In genomic region chr13:99542788-99543406, GRCh38 we compare ENCODE assay signal across 8 cellular contexts. TPM values are rescaled to one million over a fixed set of nuclear protein-coding genes. Genes with fewer than 3 reads are reported as not detected.
DNase-seq lines count a peak whose midpoint lies in the region; ATAC-seq and TF ChIP-seq lines count a peak whose summit lies in the region.

No MANE protein-coding gene starts in this region.

- ATAC-seq in GM19328 (IDR thresholded peaks at IDR 0.05; ENCODE audit: unreplicated experiment) (peak; percentile 99), HG03175 (IDR thresholded peaks at IDR 0.05; ENCODE audit: unreplicated experiment) (peak; percentile 99)
- ATAC-seq in activated naive CD4-positive, alpha-beta T cell treated with anti-CD3 and anti-CD28 coated beads, Interleukin-2, amount 50 U/mL, for 72 hours = peak; percentile 98 to 99
- ATAC-seq in stimulated activated naive CD8-positive, alpha-beta T cell treated with anti-CD3 and anti-CD28 coated beads, Interleukin-15, Interleukin-2, amounts not matched to agents 100 U/mL and 50 U/mL, for 24 hours = peak; percentile 93

- TF ChIP-seq CTCF in CD14-positive monocyte (IDR thresholded peaks at IDR 0.05) = no peak

- H3K4me1 Mint-ChIP-seq in CD14-positive monocyte = peaks cover 14% of the 10 kb centered on the region

- peak overlapping the region in 5 of 7 donors; percentile 32 to 72 (median 55) for H3K27ac Mint-ChIP-seq in CD14-positive monocyte
- peak overlapping the region; percentile 47 to 55 for H3K27ac Mint-ChIP-seq in activated naive CD4-positive, alpha-beta T cell treated with anti-CD3 and anti-CD28 coated beads, Interleukin-2, amount 50 U/mL, for 72 hours

- intact Hi-C loops in CD14-positive monocyte (cut with micrococcal nuclease) = no loop called here

- peaks cover 0 to 2% (median 0%) of the 10 kb centered on the region in 3 donors for H3K27me3 Mint-ChIP-seq in CD14-positive monocyte (ENCODE audit: low read depth in 3 of 3)

- peaks cover 76 to 92% of the 10 kb centered on the region in 2 donors for H3K36me3 Mint-ChIP-seq in CD14-positive monocyte
- peaks cover 14 to 44% of the 10 kb centered on the region in 2 donors for H3K36me3 Mint-ChIP-seq in activated naive CD4-positive, alpha-beta T cell treated with anti-CD3 and anti-CD28 coated beads, Interleukin-2, amount 50 U/mL, for 72 hours

- peak; percentile 43 for DNase-seq in CD14-positive monocyte (ENCODE audit: low spot score)
- DNase-seq in activated naive CD4-positive, alpha-beta T cell treated with anti-CD3 and anti-CD28 coated beads, Interleukin-2, amount 50 U/mL, for 72 hours (ENCODE audit: low spot score in 2 of 2) = peak in 1 of 2 donors; percentile 65
- DNase-seq in stimulated activated naive CD8-positive, alpha-beta T cell treated with anti-CD3 and anti-CD28 coated beads, Interleukin-15, Interleukin-2, amounts not matched to agents 100 U/mL and 50 U/mL, for 24 hours = peak; percentile 37
- DNase-seq in SW 1271 (lab: John Stamatoyannopoulos, UW) = no peak
- no peak for DNase-seq in D341Med (ENCODE audit: low spot score)
- no peak for DNase-seq in NCI-H526 treated with DMSO at 0.1 percent for 48 hours (lab: John Stamatoyannopoulos, UW)

- H3K4me3 Mint-ChIP-seq in CD14-positive monocyte = peak overlapping the region in 1 of 2 donors; percentile 19

- H3K9me3 Mint-ChIP-seq in CD14-positive monocyte = no peaks in the 10 kb centered on the region
- H3K9me3 Mint-ChIP-seq in activated naive CD4-positive, alpha-beta T cell treated with anti-CD3 and anti-CD28 coated beads, Interleukin-2, amount 50 U/mL, for 72 hours = no peaks in the 10 kb centered on the region

RNA-seq across cellular contexts. Expression of gene TM9SF2, which starts 41.6 kb away (rescaled TPM):
- polyA plus RNA-seq in CD14-positive monocyte = 100 to 1,000 TPM; 218 to 255 TPM
- 10 to 100 TPM; 44.0 to 49.0 TPM for total RNA-seq in activated naive CD4-positive, alpha-beta T cell treated with anti-CD3 and anti-CD28 coated beads, Interleukin-2, amount 50 U/mL, for 72 hours

Comparison
In these comparisons a context has a peak if more than half of its experiments do, and no peak if none do; other contexts are left out.
1. DNase-seq: peak in CD14-positive monocyte (single experiment) and stimulated activated naive CD8-positive, alpha-beta T cell treated with anti-CD3 and anti-CD28 coated beads, Interleukin-15, Interleukin-2, amounts not matched to agents 100 U/mL and 50 U/mL, for 24 hours (single experiment); none in SW 1271 (0 of 2), D341Med (single experiment) and NCI-H526 treated with DMSO at 0.1 percent for 48 hours (single experiment).
2. Peak in every context shown above with its lines, with median percentiles within 50 percentile points of each other: ATAC-seq.